16 cellular contexts compared by ENCODE assay signal in genomic region chrX:11465648-11466411, GRCh38.
DNase-seq lines count a peak whose midpoint lies in the region; ATAC-seq and TF ChIP-seq lines count a peak whose summit lies in the region.
"Had no signal": no experiment of that assay in that cellular context is flagged by ENCODE, and none has a peak within 500 bp of the region (broad histone marks: within the 10 kb centered on the region; RNA-seq: fewer than 3 reads in every experiment).

No MANE protein-coding gene starts in this region.

- TF ChIP-seq CTCF in Caco-2 (IDR thresholded peaks at IDR 0.05; ENCODE audit: insufficient read depth in 1 of 2, low read depth in 1 of 2, low read length in 1 of 2, severe bottlenecking in 1 of 2, unreplicated experiment in 1 of 2) (no peak), right atrium auricular region (IDR thresholded peaks at IDR 0.05) (no peak)

- H3K9me3 Mint-ChIP-seq in Caco-2 (ENCODE audit: unreplicated experiment), result peaks cover 10% of the 10 kb centered on the region
- H3K9me3 Mint-ChIP-seq: CD8-positive, alpha-beta T cell had no signal

- H3K27me3 Mint-ChIP-seq in Caco-2 (ENCODE audit: insufficient read depth, unreplicated experiment), result no peaks in the 10 kb centered on the region

- no peak overlapping the region for H3K9ac ChIP-seq in muscle layer of colon (ENCODE audit: low read length)

- H3K27me3 ChIP-seq in Caco-2 (replicated peaks; ENCODE audit: control insufficient read depth, insufficient read depth, low read length) (no peaks in the 10 kb centered on the region), muscle layer of colon (ENCODE audit: control insufficient read depth in 1 of 2, insufficient read depth in 2 of 2, low read length in 2 of 2) (no peaks in the 10 kb centered on the region), right atrium auricular region (no peaks in the 10 kb centered on the region)

- H3K27ac ChIP-seq in muscle layer of colon (ENCODE audit: low read depth, low read length) (peak overlapping the region; percentile 17), right atrium auricular region (no peak overlapping the region)
- H3K27ac ChIP-seq: SK-N-MC had no signal

- H3K9me3 ChIP-seq in Caco-2 (no peaks in the 10 kb centered on the region), muscle layer of colon (ENCODE audit: low read length) (no peaks in the 10 kb centered on the region), right atrium auricular region (no peaks in the 10 kb centered on the region)

- H3K4me1 Mint-ChIP-seq in Caco-2 (ENCODE audit: low read depth, unreplicated experiment), result peaks cover 17% of the 10 kb centered on the region

- ATAC-seq in HG02970 (IDR thresholded peaks at IDR 0.05; ENCODE audit: low FRiP score, unreplicated experiment), result no peak
- ATAC-seq: CD8-positive, alpha-beta T cell had no signal

- no peaks in the 10 kb centered on the region for H3K36me3 ChIP-seq in Caco-2 (ENCODE audit: control insufficient read depth, insufficient read depth, low read length)
- no peaks in the 10 kb centered on the region for H3K36me3 ChIP-seq in muscle layer of colon (ENCODE audit: insufficient read depth, low read length)
- no peaks in the 10 kb centered on the region for H3K36me3 ChIP-seq in right atrium auricular region

- intact Hi-C loops in Caco-2 (cut with micrococcal nuclease; ENCODE audit: unreplicated experiment), result no loop called here

- peaks cover 32% of the 10 kb centered on the region for H3K4me1 ChIP-seq in Caco-2
- peaks cover 18% of the 10 kb centered on the region for H3K4me1 ChIP-seq in muscle layer of colon (ENCODE audit: insufficient read depth, low read length)
- no peaks in the 10 kb centered on the region for H3K4me1 ChIP-seq in right atrium auricular region

- no peak overlapping the region for H3K4me3 Mint-ChIP-seq in Caco-2 (ENCODE audit: unreplicated experiment)
- H3K4me3 Mint-ChIP-seq: CD8-positive, alpha-beta T cell had no signal

- DNase-seq in Caco-2, result no peak
- peak; percentile 1 for DNase-seq in HT1080 (ENCODE audit: low read depth)
- DNase-seq in SW480 (ENCODE audit: low spot score), result peak; percentile 3
- no peak for DNase-seq in right atrium auricular region (ENCODE audit: low spot score)
- no peak for DNase-seq in GOT3 (lab: John Stamatoyannopoulos, UW)
- DNase-seq: CD8-positive, alpha-beta T cell; DMS79; GF-D8; NCI-H1436 treated with DMSO at 0.1 percent for 48 hours; NCI-H2029 treated with DMSO at 0.1 percent for 48 hours; NCI-H510A; NCI-H774; Right ventricle myocardium superior had no signal

- BruUV-seq in Caco-2 (replicated peaks; lab: Mats Ljungman, UMichigan), result no TSS peak

- H3K27ac Mint-ChIP-seq in Caco-2 (ENCODE audit: unreplicated experiment), result peak overlapping the region; percentile 26
- H3K27ac Mint-ChIP-seq: CD8-positive, alpha-beta T cell had no signal

- no peaks in the 10 kb centered on the region for H3K36me3 Mint-ChIP-seq in Caco-2 (ENCODE audit: insufficient read depth, unreplicated experiment)
- H3K36me3 Mint-ChIP-seq: CD8-positive, alpha-beta T cell had no signal

- POLR2A ChIA-PET in Caco-2 (lab: Charles Lee), result interaction anchor here (0.7 kb wide), 1 partner anchor 74 kb away, joined by 3 read pairs; no protein-coding TSS in a partner anchor

- CTCF ChIA-PET in Caco-2 (lab: Charles Lee), result no interaction called here

- H3K4me3 ChIP-seq in Caco-2 (ENCODE audit: low read depth, low read length), result no peak overlapping the region
- H3K4me3 ChIP-seq in muscle layer of colon (ENCODE audit: low read depth in 1 of 2, low read length in 2 of 2), result no peak overlapping the region
- no peak overlapping the region for H3K4me3 ChIP-seq in right atrium auricular region
- H3K4me3 ChIP-seq: SK-N-MC had no signal

Comparison
In these comparisons a context has a peak if more than half of its experiments do, and no peak if none do; other contexts are left out.
1. DNase-seq: peak in HT1080 (single experiment) and SW480 (single experiment); none in Caco-2 (0 of 2), right atrium auricular region (single experiment) and GOT3 (single experiment).